Comparison of ENCODE assay signal across 2 cellular contexts in genomic region chr15:27509014-27509413, GRCh38.
TF ChIP-seq lines count a peak whose summit lies in the region.

No MANE protein-coding gene starts in this region.

TF ChIP-seq in GM23338, 12 proteins besides CTCF, POLR2A, EP300 and RAD21 (continued from another document):
- no peak for TF ChIP-seq REST (IDR thresholded peaks at IDR 0.05; ENCODE audit: unreplicated experiment)
- no peak for TF ChIP-seq ZNF114 (CRISPR knock-in tag; IDR thresholded peaks at IDR 0.05)
- TF ChIP-seq STAT1 (IDR thresholded peaks at IDR 0.05; ENCODE audit: unreplicated experiment), result no peak
- TF ChIP-seq EZH2phosphoT487 (IDR thresholded peaks at IDR 0.05; ENCODE audit: unreplicated experiment), result no peak
- TF ChIP-seq, protein P1, sequence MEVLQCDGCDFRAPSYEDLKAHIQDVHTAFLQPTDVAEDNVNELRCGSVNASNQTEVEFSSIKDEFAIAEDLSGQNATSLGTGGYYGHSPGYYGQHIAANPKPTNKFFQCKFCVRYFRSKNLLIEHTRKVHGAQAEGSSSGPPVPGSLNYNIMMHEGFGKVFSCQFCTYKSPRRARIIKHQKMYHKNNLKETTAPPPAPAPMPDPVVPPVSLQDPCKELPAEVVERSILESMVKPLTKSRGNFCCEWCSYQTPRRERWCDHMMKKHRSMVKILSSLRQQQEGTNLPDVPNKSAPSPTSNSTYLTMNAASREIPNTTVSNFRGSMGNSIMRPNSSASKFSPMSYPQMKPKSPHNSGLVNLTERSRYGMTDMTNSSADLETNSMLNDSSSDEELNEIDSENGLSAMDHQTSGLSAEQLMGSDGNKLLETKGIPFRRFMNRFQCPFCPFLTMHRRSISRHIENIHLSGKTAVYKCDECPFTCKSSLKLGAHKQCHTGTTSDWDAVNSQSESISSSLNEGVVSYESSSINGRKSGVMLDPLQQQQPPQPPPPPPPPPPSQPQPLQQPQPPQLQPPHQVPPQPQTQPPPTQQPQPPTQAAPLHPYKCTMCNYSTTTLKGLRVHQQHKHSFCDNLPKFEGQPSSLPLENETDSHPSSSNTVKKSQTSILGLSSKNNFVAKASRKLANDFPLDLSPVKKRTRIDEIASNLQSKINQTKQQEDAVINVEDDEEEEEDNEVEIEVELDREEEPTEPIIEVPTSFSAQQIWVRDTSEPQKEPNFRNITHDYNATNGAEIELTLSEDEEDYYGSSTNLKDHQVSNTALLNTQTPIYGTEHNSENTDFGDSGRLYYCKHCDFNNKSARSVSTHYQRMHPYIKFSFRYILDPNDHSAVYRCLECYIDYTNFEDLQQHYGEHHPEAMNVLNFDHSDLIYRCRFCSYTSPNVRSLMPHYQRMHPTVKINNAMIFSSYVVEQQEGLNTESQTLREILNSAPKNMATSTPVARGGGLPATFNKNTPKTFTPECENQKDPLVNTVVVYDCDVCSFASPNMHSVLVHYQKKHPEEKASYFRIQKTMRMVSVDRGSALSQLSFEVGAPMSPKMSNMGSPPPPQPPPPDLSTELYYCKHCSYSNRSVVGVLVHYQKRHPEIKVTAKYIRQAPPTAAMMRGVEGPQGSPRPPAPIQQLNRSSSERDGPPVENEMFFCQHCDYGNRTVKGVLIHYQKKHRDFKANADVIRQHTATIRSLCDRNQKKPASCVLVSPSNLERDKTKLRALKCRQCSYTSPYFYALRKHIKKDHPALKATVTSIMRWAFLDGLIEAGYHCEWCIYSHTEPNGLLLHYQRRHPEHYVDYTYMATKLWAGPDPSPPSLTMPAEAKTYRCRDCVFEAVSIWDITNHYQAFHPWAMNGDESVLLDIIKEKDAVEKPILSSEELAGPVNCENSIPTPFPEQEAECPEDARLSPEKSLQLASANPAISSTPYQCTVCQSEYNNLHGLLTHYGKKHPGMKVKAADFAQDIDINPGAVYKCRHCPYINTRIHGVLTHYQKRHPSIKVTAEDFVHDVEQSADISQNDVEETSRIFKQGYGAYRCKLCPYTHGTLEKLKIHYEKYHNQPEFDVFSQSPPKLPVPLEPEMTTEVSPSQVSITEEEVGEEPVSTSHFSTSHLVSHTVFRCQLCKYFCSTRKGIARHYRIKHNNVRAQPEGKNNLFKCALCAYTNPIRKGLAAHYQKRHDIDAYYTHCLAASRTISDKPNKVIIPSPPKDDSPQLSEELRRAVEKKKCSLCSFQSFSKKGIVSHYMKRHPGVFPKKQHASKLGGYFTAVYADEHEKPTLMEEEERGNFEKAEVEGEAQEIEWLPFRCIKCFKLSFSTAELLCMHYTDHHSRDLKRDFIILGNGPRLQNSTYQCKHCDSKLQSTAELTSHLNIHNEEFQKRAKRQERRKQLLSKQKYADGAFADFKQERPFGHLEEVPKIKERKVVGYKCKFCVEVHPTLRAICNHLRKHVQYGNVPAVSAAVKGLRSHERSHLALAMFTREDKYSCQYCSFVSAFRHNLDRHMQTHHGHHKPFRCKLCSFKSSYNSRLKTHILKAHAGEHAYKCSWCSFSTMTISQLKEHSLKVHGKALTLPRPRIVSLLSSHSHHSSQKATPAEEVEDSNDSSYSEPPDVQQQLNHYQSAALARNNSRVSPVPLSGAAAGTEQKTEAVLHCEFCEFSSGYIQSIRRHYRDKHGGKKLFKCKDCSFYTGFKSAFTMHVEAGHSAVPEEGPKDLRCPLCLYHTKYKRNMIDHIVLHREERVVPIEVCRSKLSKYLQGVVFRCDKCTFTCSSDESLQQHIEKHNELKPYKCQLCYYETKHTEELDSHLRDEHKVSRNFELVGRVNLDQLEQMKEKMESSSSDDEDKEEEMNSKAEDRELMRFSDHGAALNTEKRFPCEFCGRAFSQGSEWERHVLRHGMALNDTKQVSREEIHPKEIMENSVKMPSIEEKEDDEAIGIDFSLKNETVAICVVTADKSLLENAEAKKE (CRISPR knock-in tag; IDR thresholded peaks at IDR 0.05), result no peak
- no peak for TF ChIP-seq EZH2 (IDR thresholded peaks at IDR 0.05; ENCODE audit: low read depth, unreplicated experiment)
- TF ChIP-seq JUNB (IDR thresholded peaks at IDR 0.05; ENCODE audit: unreplicated experiment), result no peak
- no peak for TF ChIP-seq NANOG (IDR thresholded peaks at IDR 0.05; ENCODE audit: borderline replicate concordance)
TF ChIP-seq in GM23338: peak in this region for 0.

TF ChIP-seq in K562, 482 proteins besides CTCF, POLR2A, EP300 and RAD21 (continued from another document):
- TF ChIP-seq EZH2 (IDR thresholded peaks at IDR 0.05; ENCODE audit: borderline replicate concordance, low read depth, low read length), result no peak
- TF ChIP-seq ZHX1 (conservative IDR thresholded peaks at IDR 0.05; ENCODE audit: low read length), result no peak
- TF ChIP-seq ZEB2 (IDR thresholded peaks at IDR 0.05), result 0 out of 2 replicates have a peak, but pooled peaks have one; percentile 20
- TF ChIP-seq GTF2E2 (tag; IDR thresholded peaks at IDR 0.05), result no peak
- no peak for TF ChIP-seq ZNF57 (CRISPR knock-in tag; IDR thresholded peaks at IDR 0.05)
- TF ChIP-seq HMGXB4 (CRISPR knock-in tag; IDR thresholded peaks at IDR 0.05), result no peak
- no peak for TF ChIP-seq RAD51 (IDR thresholded peaks at IDR 0.05; ENCODE audit: borderline replicate concordance, low read depth)
